In the genomic region with DNA sequence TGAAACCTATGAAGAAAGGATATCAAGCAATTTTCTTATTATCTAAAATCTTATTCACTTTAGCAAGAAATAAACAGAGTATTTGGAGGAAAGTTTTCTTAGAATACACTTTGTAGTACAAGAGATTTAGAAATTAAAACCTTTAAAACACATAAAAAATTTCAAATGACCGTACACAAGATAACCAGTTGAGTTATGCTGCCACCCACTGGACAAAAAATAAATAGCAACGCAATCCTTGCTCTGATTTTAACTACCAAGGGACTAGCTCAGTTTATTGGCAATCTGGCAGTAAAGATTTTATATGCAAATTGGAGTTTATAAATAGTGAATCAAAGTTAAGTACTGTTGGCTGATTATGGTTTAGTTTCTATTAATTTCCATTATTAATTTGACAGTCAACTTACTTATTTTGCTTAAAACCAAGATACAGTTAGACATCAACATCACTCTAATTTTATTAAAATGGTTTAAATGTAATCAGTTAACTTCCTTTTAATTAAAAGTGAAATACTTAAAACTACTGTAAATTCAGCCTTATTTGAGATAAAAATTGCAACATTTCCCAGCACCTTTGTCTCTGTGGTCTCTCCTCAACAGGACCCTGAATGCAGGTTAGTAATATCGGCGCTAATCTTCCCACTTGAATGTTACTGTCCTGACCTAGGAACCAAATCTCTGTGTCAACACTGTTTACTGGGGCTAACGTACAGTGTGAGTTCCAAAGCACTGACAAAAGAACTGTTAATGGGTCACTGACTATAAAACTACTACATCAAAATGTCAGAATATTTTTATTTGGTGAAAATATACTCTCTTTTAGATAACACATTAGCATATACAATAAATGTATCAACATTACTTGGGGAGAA, we compare ENCODE assay signal across 8 cellular contexts. TPM values are rescaled to one million over a fixed set of nuclear protein-coding genes. Genes with fewer than 3 reads are reported as not detected.
DNase-seq lines count a peak whose midpoint lies in the region; ATAC-seq and TF ChIP-seq lines count a peak whose summit lies in the region.

No MANE protein-coding gene starts in this region.

- H3K4me3 ChIP-seq in fibroblast of villous mesenchyme (ENCODE audit: low read depth, low read length): no peak overlapping the region

- TF ChIP-seq CTCF in GM20000 (IDR thresholded peaks at IDR 0.05; ENCODE audit: extremely low read depth, missing control alignments) (peak; percentile 37), fibroblast of villous mesenchyme (IDR thresholded peaks at IDR 0.05; ENCODE audit: insufficient read depth, low read depth, low read length) (peak; percentile 72)

- peak; percentile 35 for DNase-seq in CMK (ENCODE audit: low read depth)
- DNase-seq in GM20000 (ENCODE audit: low spot score): peak; percentile 45
- peak; percentile 1 for DNase-seq in NCI-H774 (lab: John Stamatoyannopoulos, UW)
- peak; percentile 72 for DNase-seq in activated T-cell treated with anti-CD3 and anti-CD28 coated beads for 4 hours
- DNase-seq in fibroblast of villous mesenchyme (ENCODE audit: low read depth): peak; percentile 72
- peak; percentile 24 for DNase-seq in putamen (ENCODE audit: low spot score)
- no peak for DNase-seq in ecto neural progenitor cell (ENCODE audit: low spot score)

- no peak for ATAC-seq in GM21737 (IDR thresholded peaks at IDR 0.05; ENCODE audit: unreplicated experiment)

RNA-seq across cellular contexts. Expression of a gene that starts 33.5 kb away (rescaled TPM):
- 29.0 and 40.6 TPM in 2 replicates for total RNA-seq in fibroblast of villous mesenchyme
